In genomic region chr17:33696102-33696501, GRCh38 we compare ENCODE assay signal across 23 cellular contexts.
"Had no signal": no experiment of that assay in that cellular context is flagged by ENCODE, and none has a peak within 500 bp of the region (broad histone marks: within the 10 kb centered on the region; RNA-seq: fewer than 3 reads in every experiment).

No MANE protein-coding gene starts in this region.

- H3K36me3 ChIP-seq: adrenal gland, SJSA1 had no signal

- H3K27ac ChIP-seq: adrenal gland, SJSA1, VCaP had no signal

- H3K27me3 ChIP-seq: SJSA1 had no signal

- ATAC-seq: activated CD8-positive, alpha-beta T cell treated with anti-CD3 and anti-CD28 coated beads for 36 hours; activated T-cell treated with anti-CD3 and anti-CD28 coated beads, Interleukin-2, amount 50 U/mL, for 72 hours; PC-3; T-helper 17 cell had no signal

- H3K4me1 ChIP-seq: adrenal gland, SJSA1 had no signal

- FAIRE-seq: RCC 7860, TTC549 had no signal

- H3K9me3 ChIP-seq: adrenal gland, SJSA1 had no signal

- DNase-seq: activated CD4-positive, alpha-beta T cell treated with anti-CD3 and anti-CD28 coated beads, Interleukin-2, amount 10 ng/mL, durations not matched to agents 7 days and 5 days; activated CD4-positive, CD25-positive, alpha-beta regulatory T cell; activated CD8-positive, alpha-beta memory T cell treated with anti-CD3 and anti-CD28 coated beads, Interleukin-2, amount 50 U/mL, for 4 hours; activated CD8-positive, alpha-beta T cell treated with anti-CD3 and anti-CD28 coated beads for 36 hours; activated naive CD4-positive, alpha-beta T cell treated with anti-CD3 and anti-CD28 coated beads, Interleukin-2, amount 50 U/mL, for 16 hours; activated naive CD8-positive, alpha-beta T cell treated with anti-CD3 and anti-CD28 coated beads, Interleukin-2, amount 10 ng/mL, durations not matched to agents 7 days and 5 days; activated T-cell treated with anti-CD3 and anti-CD28 coated beads, Interleukin-2, amount 50 U/mL, for 72 hours; adrenal gland; anterior cingulate cortex; Karpas-422; NCI-H1105 treated with DMSO at 0.1 percent for 48 hours; NCI-H1436 treated with DMSO at 0.1 percent for 48 hours; NCI-H187; NCI-H2081; NCI-H510A treated with DMSO at 0.1 percent for 48 hours; PC-3; SHP77; T-helper 17 cell; T-helper 9 cell had no signal

- H3K4me3 ChIP-seq: adrenal gland, SJSA1 had no signal
